Comparison of ENCODE assay signal across 14 cellular contexts in the genomic region with DNA sequence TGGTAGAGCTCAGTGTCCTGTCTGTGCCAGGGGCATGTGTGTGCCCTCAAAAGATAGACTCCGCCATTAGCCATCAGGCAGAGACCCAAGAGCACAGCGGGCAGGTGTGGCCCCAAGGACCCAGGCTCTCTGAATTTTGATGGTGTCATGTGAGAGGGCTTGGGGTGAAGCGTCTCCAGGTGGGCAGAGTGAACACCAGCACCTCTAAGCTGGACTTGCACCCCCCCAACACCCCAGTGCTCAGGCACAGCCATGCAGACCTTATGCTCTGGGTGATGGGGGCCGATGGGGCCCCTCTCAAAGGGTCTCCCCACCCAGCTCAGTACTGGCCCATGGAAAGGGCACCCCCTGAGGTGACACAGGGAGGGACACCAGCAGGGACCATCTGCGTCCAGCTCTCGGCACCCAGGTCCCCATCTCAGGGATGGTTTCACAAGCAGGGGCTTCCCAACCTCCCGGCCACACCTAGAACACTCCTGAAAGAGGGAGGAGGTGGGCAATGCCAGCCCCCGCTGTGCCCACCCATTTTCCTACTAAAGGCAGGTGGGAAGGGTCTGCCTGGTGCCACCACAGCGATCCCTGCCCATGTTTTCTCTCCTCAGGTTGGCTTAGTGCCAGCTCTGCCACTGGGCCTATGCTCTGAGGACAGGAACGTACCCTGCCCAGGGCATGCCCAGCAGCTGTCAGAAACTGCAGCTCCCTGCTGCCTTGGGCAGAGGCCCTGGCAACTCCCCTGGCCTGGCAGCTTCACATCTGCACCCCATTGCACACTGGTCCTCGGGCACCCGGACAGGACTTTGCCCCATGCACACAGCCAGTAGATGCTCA. TPM values are rescaled to one million over a fixed set of nuclear protein-coding genes. Genes with fewer than 3 reads are reported as not detected.
A peak's percentile ranks its signal among the peaks of the same experiment; 100 is the strongest.
DNase-seq lines count a peak whose midpoint lies in the region; ATAC-seq, FAIRE-seq and TF ChIP-seq lines count a peak whose summit lies in the region.
"Had no signal": no experiment of that assay in that cellular context is flagged by ENCODE, and none has a peak within 500 bp of the region (broad histone marks: within the 10 kb centered on the region; RNA-seq: fewer than 3 reads in every experiment).

No MANE protein-coding gene starts in this region.

- no peak overlapping the region for H3K4me3 Mint-ChIP-seq in activated CD4-positive, alpha-beta memory T cell treated with anti-CD3 and anti-CD28 coated beads, Interleukin-2, amount 10 ng/mL, durations not matched to agents 7 days and 5 days

- intact Hi-C loops in right cardiac atrium (cut with DNase I) (no loop called here), Right ventricle myocardium inferior (cut with DNase I) (no loop called here), esophagus squamous epithelium (cut with DNase I) (no loop called here)

- H3K27me3 ChIP-seq in right cardiac atrium (ENCODE audit: control insufficient read depth, insufficient read depth) = no peaks in the 10 kb centered on the region
- H3K27me3 ChIP-seq in liver (ENCODE audit: control insufficient read depth in 4 of 4, insufficient read depth in 4 of 4, low read length in 3 of 4) = no peaks in the 10 kb centered on the region
- H3K27me3 ChIP-seq in esophagus squamous epithelium = peaks cover 0 to 5% (median 0%) of the 10 kb centered on the region in 4 donors

- peaks cover 73% of the 10 kb centered on the region for H3K4me1 Mint-ChIP-seq in activated CD4-positive, alpha-beta memory T cell treated with anti-CD3 and anti-CD28 coated beads, Interleukin-2, amount 10 ng/mL, durations not matched to agents 7 days and 5 days

- H3K9ac ChIP-seq in liver (ENCODE audit: low read depth in 1 of 2, low read length in 2 of 2) = peak overlapping the region in 1 of 2 donors; percentile 22

- H3K9me3 Mint-ChIP-seq in activated CD4-positive, alpha-beta memory T cell treated with anti-CD3 and anti-CD28 coated beads, Interleukin-2, amount 10 ng/mL, durations not matched to agents 7 days and 5 days = peaks cover 5% of the 10 kb centered on the region

- H3K9me3 ChIP-seq in right cardiac atrium (ENCODE audit: control insufficient read depth, low read length) = no peaks in the 10 kb centered on the region
- H3K9me3 ChIP-seq in liver (ENCODE audit: control insufficient read depth in 4 of 4, low read length in 3 of 4) = no peaks in the 10 kb centered on the region
- no peaks in the 10 kb centered on the region for H3K9me3 ChIP-seq in esophagus squamous epithelium

- H3K36me3 Mint-ChIP-seq in activated CD4-positive, alpha-beta memory T cell treated with anti-CD3 and anti-CD28 coated beads, Interleukin-2, amount 10 ng/mL, durations not matched to agents 7 days and 5 days (ENCODE audit: low read depth) = peaks cover 71% of the 10 kb centered on the region

- H3K36me3 ChIP-seq in liver (ENCODE audit: control insufficient read depth in 4 of 4, insufficient read depth in 3 of 4, low read depth in 1 of 4, low read length in 3 of 4) (peaks cover 8 to 13% (median 10%) of the 10 kb centered on the region in 4 donors), esophagus squamous epithelium (peaks cover 0 to 19% (median 0%) of the 10 kb centered on the region in 3 donors)
- H3K36me3 ChIP-seq: left ventricle myocardium inferior had no signal

- H3K27ac Mint-ChIP-seq in activated CD4-positive, alpha-beta memory T cell treated with anti-CD3 and anti-CD28 coated beads, Interleukin-2, amount 10 ng/mL, durations not matched to agents 7 days and 5 days = peak overlapping the region; percentile 62

- DNase-seq in right cardiac atrium (peak in 2 of 3 donors; percentile 40 to 46), Right ventricle myocardium inferior (ENCODE audit: missing footprints) (no peak), NCI-H2107 treated with DMSO at 0.1 percent for 48 hours (lab: John Stamatoyannopoulos, UW; ENCODE audit: unreplicated experiment) (no peak), esophagus squamous epithelium (lab: John Stamatoyannopoulos, UW) (no peak), GM19239 (ENCODE audit: insufficient read length, low spot score) (no peak)
- peak; percentile 15 for DNase-seq in activated CD4-positive, alpha-beta memory T cell treated with anti-CD3 and anti-CD28 coated beads, Interleukin-2, amount 10 ng/mL, durations not matched to agents 7 days and 5 days
- DNase-seq: heart left ventricle; left ventricle myocardium inferior; NCI-H1092 treated with DMSO at 0.1 percent for 48 hours; stimulated activated naive CD4-positive, alpha-beta T cell treated with Interleukin-2 at 50 U/mL for 16 hours; SW 1271 had no signal

- CTCF ChIA-PET in activated CD4-positive, alpha-beta memory T cell treated with anti-CD3 and anti-CD28 coated beads, Interleukin-2, amount 10 ng/mL, durations not matched to agents 7 days and 5 days (lab: Charles Lee) = interaction anchor here (0.9 to 1.0 kb wide), 2 partner anchors 22 kb away, joined by 3 read pairs; no protein-coding TSS in a partner anchor

- no peak for TF ChIP-seq POLR2A in esophagus squamous epithelium (IDR thresholded peaks at IDR 0.05)

- TF ChIP-seq RAD21 in liver (IDR thresholded peaks at IDR 0.05) = peak in 1 of 2 donors; percentile 38

- POLR2A ChIA-PET in activated CD4-positive, alpha-beta memory T cell treated with anti-CD3 and anti-CD28 coated beads, Interleukin-2, amount 10 ng/mL, durations not matched to agents 7 days and 5 days (lab: Charles Lee) = interaction anchor here (1.0 to 2.0 kb wide), 5 partner anchors 8 to 926 kb away, joined by 3 to 5 read pairs (median 4); a partner anchor contains a TSS

- WGBS in right cardiac atrium = 84% methylated on average over 12 of the region's 12 CpGs
- 63% methylated on average over 12 of the region's 12 CpGs for WGBS in liver
- 79 to 86% methylated on average over 3 to 4 of the region's 12 CpGs for WGBS in esophagus squamous epithelium, 2 donors

- H3K27ac ChIP-seq in right cardiac atrium (ENCODE audit: low read length) = no peak overlapping the region
- H3K27ac ChIP-seq in liver (ENCODE audit: low read depth in 1 of 2, low read length in 2 of 2) = peak overlapping the region in 1 of 2 donors; percentile 6
- H3K27ac ChIP-seq in esophagus squamous epithelium = no peak overlapping the region
- H3K27ac ChIP-seq: left ventricle myocardium inferior had no signal

- ATAC-seq in right cardiac atrium (peak in 1 of 2 donors; percentile 17), Right ventricle myocardium inferior (no peak), HG02571 (IDR thresholded peaks at IDR 0.05; ENCODE audit: unreplicated experiment) (no peak)

- H3K4me1 ChIP-seq in right cardiac atrium (ENCODE audit: control insufficient read depth, insufficient read depth, low read length) (no peaks in the 10 kb centered on the region), liver (ENCODE audit: control insufficient read depth in 4 of 4, insufficient read depth in 4 of 4, low read length in 3 of 4) (peaks cover 0 to 27% (median 17%) of the 10 kb centered on the region in 4 donors), esophagus squamous epithelium (peaks cover 0 to 8% (median 0%) of the 10 kb centered on the region in 3 donors)
- H3K4me1 ChIP-seq: left ventricle myocardium inferior had no signal

- TF ChIP-seq CTCF in liver (IDR thresholded peaks at IDR 0.05; ENCODE audit: low read depth, low read length, missing input control) (no peak), esophagus squamous epithelium (IDR thresholded peaks at IDR 0.05) (no peak)

- H3K4me3 ChIP-seq in right cardiac atrium (ENCODE audit: low read length) = no peak overlapping the region
- no peak overlapping the region for H3K4me3 ChIP-seq in liver (ENCODE audit: low read depth in 1 of 3, low read length in 3 of 3)
- H3K4me3 ChIP-seq in esophagus squamous epithelium = no peak overlapping the region
- H3K4me3 ChIP-seq: left ventricle myocardium inferior had no signal

- no peak for FAIRE-seq in GM19239 (lab: Jason Lieb, UNC)

- no peaks in the 10 kb centered on the region for H3K27me3 Mint-ChIP-seq in activated CD4-positive, alpha-beta memory T cell treated with anti-CD3 and anti-CD28 coated beads, Interleukin-2, amount 10 ng/mL, durations not matched to agents 7 days and 5 days

TF ChIP-seq in liver, 16 proteins besides CTCF, POLR2A, EP300 and RAD21 (continues in another document):
- TF ChIP-seq, protein P1, sequence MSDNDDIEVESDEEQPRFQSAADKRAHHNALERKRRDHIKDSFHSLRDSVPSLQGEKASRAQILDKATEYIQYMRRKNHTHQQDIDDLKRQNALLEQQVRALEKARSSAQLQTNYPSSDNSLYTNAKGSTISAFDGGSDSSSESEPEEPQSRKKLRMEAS (IDR thresholded peaks at IDR 0.05) = peak; percentile 38
- TF ChIP-seq SP1 (IDR thresholded peaks at IDR 0.05) (peak; percentile 58), HNF4A (conservative IDR thresholded peaks at IDR 0.05) (peak; percentile 85), FOXA2 (IDR thresholded peaks at IDR 0.05) (no peak), JUND (IDR thresholded peaks at IDR 0.05) (no peak), RXRA (IDR thresholded peaks at IDR 0.05) (peak; percentile 27 to 54)
- TF ChIP-seq, protein P2, sequence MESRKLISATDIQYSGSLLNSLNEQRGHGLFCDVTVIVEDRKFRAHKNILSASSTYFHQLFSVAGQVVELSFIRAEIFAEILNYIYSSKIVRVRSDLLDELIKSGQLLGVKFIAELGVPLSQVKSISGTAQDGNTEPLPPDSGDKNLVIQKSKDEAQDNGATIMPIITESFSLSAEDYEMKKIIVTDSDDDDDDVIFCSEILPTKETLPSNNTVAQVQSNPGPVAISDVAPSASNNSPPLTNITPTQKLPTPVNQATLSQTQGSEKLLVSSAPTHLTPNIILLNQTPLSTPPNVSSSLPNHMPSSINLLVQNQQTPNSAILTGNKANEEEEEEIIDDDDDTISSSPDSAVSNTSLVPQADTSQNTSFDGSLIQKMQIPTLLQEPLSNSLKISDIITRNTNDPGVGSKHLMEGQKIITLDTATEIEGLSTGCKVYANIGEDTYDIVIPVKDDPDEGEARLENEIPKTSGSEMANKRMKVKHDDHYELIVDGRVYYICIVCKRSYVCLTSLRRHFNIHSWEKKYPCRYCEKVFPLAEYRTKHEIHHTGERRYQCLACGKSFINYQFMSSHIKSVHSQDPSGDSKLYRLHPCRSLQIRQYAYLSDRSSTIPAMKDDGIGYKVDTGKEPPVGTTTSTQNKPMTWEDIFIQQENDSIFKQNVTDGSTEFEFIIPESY (IDR thresholded peaks at IDR 0.05) = no peak

RNA-seq across cellular contexts. Expression of a gene that starts 3.5 kb away (rescaled TPM):
- 1 to 10 TPM in 2 of 4 donors, under 1 TPM in 2; 0.45 to 1.5 (median 0.90) TPM for total RNA-seq in right cardiac atrium
- polyA plus RNA-seq in right cardiac atrium = 1.1 TPM
- 1.4 TPM for total RNA-seq in Right ventricle myocardium inferior
- 100 to 1,000 TPM; 178 to 182 TPM for total RNA-seq in activated CD4-positive, alpha-beta memory T cell treated with anti-CD3 and anti-CD28 coated beads, Interleukin-2, amount 10 ng/mL, durations not matched to agents 7 days and 5 days
- 10 to 100 TPM in 1 of 2 donors, 1 to 10 TPM in 1; 1.8 to 15.1 TPM for total RNA-seq in liver
- 1 to 10 TPM; 1.5 to 3.7 TPM for polyA plus RNA-seq in liver
- total RNA-seq in esophagus squamous epithelium = 1 to 10 TPM; 2.5 to 6.1 (median 4.1) TPM
- total RNA-seq: osteoblast had no signal

RNA-seq across cellular contexts. Expression of a gene that starts 40.0 kb away (rescaled TPM):
- 10 to 100 TPM; 32.8 to 35.1 (median 34.8) TPM for total RNA-seq in right cardiac atrium
- 28.0 TPM for polyA plus RNA-seq in right cardiac atrium
- 26.8 TPM for total RNA-seq in Right ventricle myocardium inferior
- total RNA-seq in activated CD4-positive, alpha-beta memory T cell treated with anti-CD3 and anti-CD28 coated beads, Interleukin-2, amount 10 ng/mL, durations not matched to agents 7 days and 5 days = 10 to 100 TPM; 44.1 to 46.5 TPM
- 100 to 1,000 TPM; 132 to 378 TPM for total RNA-seq in liver
- polyA plus RNA-seq in liver = 100 to 1,000 TPM; 210 to 257 TPM
- 10 to 100 TPM; 16.7 to 38.4 (median 25.6) TPM for total RNA-seq in esophagus squamous epithelium

Comparison
In these comparisons a context has a peak if more than half of its experiments do, and no peak if none do; other contexts are left out.
1. DNase-seq: peak in right cardiac atrium (2 of 3) and activated CD4-positive, alpha-beta memory T cell treated with anti-CD3 and anti-CD28 coated beads, Interleukin-2, amount 10 ng/mL, durations not matched to agents 7 days and 5 days (single experiment); none in Right ventricle myocardium inferior (single experiment), NCI-H2107 treated with DMSO at 0.1 percent for 48 hours (single experiment), esophagus squamous epithelium (single experiment) and GM19239 (single experiment).
2. RNA of a gene that starts 3.5 kb away (total RNA-seq): 178 to 182 TPM in activated CD4-positive, alpha-beta memory T cell treated with anti-CD3 and anti-CD28 coated beads, Interleukin-2, amount 10 ng/mL, durations not matched to agents 7 days and 5 days; 1.8 to 15.1 TPM in liver, 2.5 to 6.1 TPM in esophagus squamous epithelium, 1.4 TPM in Right ventricle myocardium inferior (single experiment) and 0.45 to 1.5 TPM in right cardiac atrium; every median in the first group is over 10 times any median in the second.